10 cellular contexts compared by ENCODE assay signal in genomic region chr17:82913304-82914043, GRCh38.
DNase-seq lines count a peak whose midpoint lies in the region; ATAC-seq, FAIRE-seq and TF ChIP-seq lines count a peak whose summit lies in the region.
"Had no signal": no experiment of that assay in that cellular context is flagged by ENCODE, and none has a peak within 500 bp of the region (broad histone marks: within the 10 kb centered on the region; RNA-seq: fewer than 3 reads in every experiment).

No MANE protein-coding gene starts in this region.

- BruUV-seq in HepG2 (replicated peaks; lab: Mats Ljungman, UMichigan): no TSS peak

- WGBS in HepG2 (ENCODE audit: low lambda C conversion rate): 95% methylated on average over 44 of the region's 44 CpGs

- H3K4me1 Mint-ChIP-seq in stimulated activated effector memory CD8-positive, alpha-beta T cell treated with anti-CD3 and anti-CD28 coated beads, Interleukin-12 subunit alpha, Interleukin-12 subunit beta, amount 100 ng/mL, for 72 hours: peaks cover 38% of the 10 kb centered on the region

- POLR2A ChIA-PET in HepG2 (lab: Yijun Ruan, JAX): interaction anchor here (1.2 kb wide), 1 partner anchor 76 kb away, joined by 3 read pairs; no protein-coding TSS in a partner anchor

- H3K9me3 ChIP-seq in BLaER1 treated with 17β-estradiol and CSF1 and Interleukin-3, amounts not matched to agents 10 nM and 100 nM (replicated peaks in 1 of 11): no peaks in the 10 kb centered on the region
- no peaks in the 10 kb centered on the region for H3K9me3 ChIP-seq in HepG2 (ENCODE audit: low read length)

- H3K27me3 ChIP-seq in BLaER1 treated with 17β-estradiol and CSF1 and Interleukin-3, amounts not matched to agents 10 nM and 100 nM: peaks cover 0 to 8% (median 0%) of the 10 kb centered on the region in 11 experiments; a peak in 2 of 22 replicates
- no peaks in the 10 kb centered on the region for H3K27me3 ChIP-seq in bronchial epithelial cell (ENCODE audit: control insufficient read depth, insufficient read depth, low read length)
- H3K27me3 ChIP-seq in HepG2 (ENCODE audit: control insufficient read depth in 1 of 2, insufficient read depth in 2 of 2, low read length in 2 of 2): no peaks in the 10 kb centered on the region

- H3K4me3 Mint-ChIP-seq in stimulated activated effector memory CD8-positive, alpha-beta T cell treated with anti-CD3 and anti-CD28 coated beads, Interleukin-12 subunit alpha, Interleukin-12 subunit beta, amount 100 ng/mL, for 72 hours: no peak overlapping the region
- H3K4me3 Mint-ChIP-seq: T-helper 2 cell treated with Interferon-gamma antibody and Interleukin-4, amounts not matched to agents 5 μg/mL and 100 μg/mL, for 36 hours had no signal

- in situ Hi-C loops in HepG2 (cut with HindIII; ENCODE audit: extremely low pct_ligation_motif_present, low pct_unique_long_range_greater_than_20kb): no loop called here

- TF ChIP-seq EP300 in HepG2 (IDR thresholded peaks at IDR 0.05; ENCODE audit: low read depth in 2 of 2, low read length in 2 of 2) (no peak), HepG2 (CRISPR knock-in tag; IDR thresholded peaks at IDR 0.05; ENCODE audit: borderline replicate concordance) (no peak)

- H3K36me3 ChIP-seq in BLaER1 treated with 17β-estradiol and CSF1 and Interleukin-3, amounts not matched to agents 10 nM and 100 nM: peaks cover 2 to 36% (median 11%) of the 10 kb centered on the region in 11 experiments; a peak in 18 of 22 replicates
- H3K36me3 ChIP-seq in bronchial epithelial cell (ENCODE audit: control insufficient read depth, insufficient read depth, low read length) (peaks cover 1% of the 10 kb centered on the region), HepG2 (replicated peaks in 1 of 2; ENCODE audit: control insufficient read depth in 1 of 2, insufficient read depth in 2 of 2, low read length in 2 of 2) (peaks cover 8 to 16% of the 10 kb centered on the region in 2 experiments; a peak in 4 of 5 replicates)

- peak; percentile 43 for ATAC-seq in HepG2
- ATAC-seq in GM18909 (IDR thresholded peaks at IDR 0.05; ENCODE audit: poor library complexity, unreplicated experiment): no peak
- ATAC-seq in stimulated activated effector memory CD8-positive, alpha-beta T cell treated with anti-CD3 and anti-CD28 coated beads, Interleukin-12 subunit alpha, Interleukin-12 subunit beta, amount 100 ng/mL, for 72 hours: no peak

- H3K9ac ChIP-seq in BLaER1 treated with 17β-estradiol and CSF1 and Interleukin-3, amounts not matched to agents 10 nM and 100 nM: peak overlapping the region in 8 of 11 experiments; percentile 9 to 69 (median 36); a peak in 8 of 22 replicates
- H3K9ac ChIP-seq in HepG2 (ENCODE audit: insufficient read depth, low read depth, low read length): no peak overlapping the region

- H2AFZ ChIP-seq in HepG2 (ENCODE audit: low read length): no peak overlapping the region

- no peaks in the 10 kb centered on the region for H3K9me3 Mint-ChIP-seq in stimulated activated effector memory CD8-positive, alpha-beta T cell treated with anti-CD3 and anti-CD28 coated beads, Interleukin-12 subunit alpha, Interleukin-12 subunit beta, amount 100 ng/mL, for 72 hours
- H3K9me3 Mint-ChIP-seq: naive B cell; T-helper 2 cell treated with Interferon-gamma antibody and Interleukin-4, amounts not matched to agents 5 μg/mL and 100 μg/mL, for 36 hours had no signal

- peak overlapping the region in 6 of 11 experiments; percentile 3 to 68 (median 56); a peak in 8 of 22 replicates for H3K27ac ChIP-seq in BLaER1 treated with 17β-estradiol and CSF1 and Interleukin-3, amounts not matched to agents 10 nM and 100 nM
- no peak overlapping the region for H3K27ac ChIP-seq in HepG2 (ENCODE audit: extremely low read length, insufficient read depth, low read length)

- peaks cover 90 to 100% (median 100%) of the 10 kb centered on the region in 10 experiments for H3K4me1 ChIP-seq in BLaER1 treated with 17β-estradiol and CSF1 and Interleukin-3, amounts not matched to agents 10 nM and 100 nM
- H3K4me1 ChIP-seq in HepG2 (ENCODE audit: insufficient read depth, low read length): no peaks in the 10 kb centered on the region

- peak overlapping the region in 1 of 10 experiments; percentile 4; a peak in 1 of 20 replicates for H3K4me3 ChIP-seq in BLaER1 treated with 17β-estradiol and CSF1 and Interleukin-3, amounts not matched to agents 10 nM and 100 nM
- H3K4me3 ChIP-seq in bronchial epithelial cell (ENCODE audit: low read depth, low read length) (no peak overlapping the region), HepG2 (replicated peaks in 1 of 3; ENCODE audit: insufficient read depth in 1 of 3, low read depth in 2 of 3, low read length in 3 of 3) (no peak overlapping the region)

- peaks cover 0 to 86% (median 43%) of the 10 kb centered on the region in 11 experiments; a peak in 16 of 22 replicates for H4K20me1 ChIP-seq in BLaER1 treated with 17β-estradiol and CSF1 and Interleukin-3, amounts not matched to agents 10 nM and 100 nM
- H4K20me1 ChIP-seq in HepG2 (ENCODE audit: insufficient read depth, low read length): no peaks in the 10 kb centered on the region

- peak overlapping the region; percentile 81 to 96 (median 90) for H3K4me2 ChIP-seq in BLaER1 treated with 17β-estradiol and CSF1 and Interleukin-3, amounts not matched to agents 10 nM and 100 nM
- no peak overlapping the region for H3K4me2 ChIP-seq in HepG2 (ENCODE audit: low read depth, low read length)

- CTCF ChIA-PET in HepG2 (lab: Yijun Ruan, JAX; ENCODE audit: low intra/inter-chr PET ratio, low total read pairs): interaction anchor here (4.3 kb wide), 1 partner anchor 132 kb away, joined by 21 read pairs; no protein-coding TSS in a partner anchor

- H3K27ac Mint-ChIP-seq in stimulated activated effector memory CD8-positive, alpha-beta T cell treated with anti-CD3 and anti-CD28 coated beads, Interleukin-12 subunit alpha, Interleukin-12 subunit beta, amount 100 ng/mL, for 72 hours: no peak overlapping the region
- H3K27ac Mint-ChIP-seq: T-helper 2 cell treated with Interferon-gamma antibody and Interleukin-4, amounts not matched to agents 5 μg/mL and 100 μg/mL, for 36 hours had no signal

- TF ChIP-seq POLR2A in HepG2 (IDR thresholded peaks at IDR 0.05; ENCODE audit: insufficient read depth in 1 of 2, low read depth in 2 of 2, low read length in 2 of 2): no peak

- TF ChIP-seq RAD21 in HepG2 (CRISPR knock-in tag; IDR thresholded peaks at IDR 0.05): peak; percentile 81

- H3K36me3 Mint-ChIP-seq in stimulated activated effector memory CD8-positive, alpha-beta T cell treated with anti-CD3 and anti-CD28 coated beads, Interleukin-12 subunit alpha, Interleukin-12 subunit beta, amount 100 ng/mL, for 72 hours: peaks cover 22% of the 10 kb centered on the region

- intact Hi-C loops in HepG2 (cut with micrococcal nuclease; ENCODE audit: unreplicated experiment): no loop called here

- no peaks in the 10 kb centered on the region for H3K79me2 ChIP-seq in HepG2 (ENCODE audit: insufficient read depth, low read length)

- DNase-seq in HT-29 (ENCODE audit: low spot score) (peak; percentile 43), bronchial epithelial cell (ENCODE audit: low read depth) (no peak), HepG2 (ENCODE audit: low spot score) (peak; percentile 42), GOT3 (lab: John Stamatoyannopoulos, UW) (no peak), DMS153 (lab: John Stamatoyannopoulos, UW) (no peak)
- no peak for DNase-seq in stimulated activated effector memory CD8-positive, alpha-beta T cell treated with anti-CD3 and anti-CD28 coated beads, Interleukin-12 subunit alpha, Interleukin-12 subunit beta, amount 100 ng/mL, for 72 hours (ENCODE audit: low spot score in 2 of 2)
- DNase-seq: naive B cell had no signal

- FAIRE-seq in bronchial epithelial cell (lab: Jason Lieb, UNC) (no peak), HepG2 (lab: Jason Lieb, UNC) (no peak)

- TF ChIP-seq CTCF in bronchial epithelial cell (IDR thresholded peaks at IDR 0.05; ENCODE audit: insufficient read depth, low read length, severe bottlenecking) (peak; percentile 50), HepG2 (CRISPR knock-in tag; IDR thresholded peaks at IDR 0.05) (peak; percentile 83)

TF ChIP-seq in HepG2, 621 proteins besides CTCF, POLR2A, EP300 and RAD21 (continues in another document):
- peak; percentile 88 for TF ChIP-seq PRPF4 (IDR thresholded peaks at IDR 0.05; ENCODE audit: low read depth, low read length, poor library complexity, severe bottlenecking)
- peak; percentile 58; the same call in 1 of the 2 replicates for TF ChIP-seq HOXA3 (CRISPR knock-in tag; IDR thresholded peaks at IDR 0.05)
- TF ChIP-seq CBFB (CRISPR knock-in tag; IDR thresholded peaks at IDR 0.05): peak; percentile 43; the same call in 1 of the 2 replicates
- TF ChIP-seq ZGPAT (CRISPR knock-in tag; IDR thresholded peaks at IDR 0.05): no peak
- TF ChIP-seq ZNF570 (CRISPR knock-in tag; IDR thresholded peaks at IDR 0.05; ENCODE audit: borderline replicate concordance): no peak

Comparison
In these comparisons a context has a peak if more than half of its experiments do, and no peak if none do; other contexts are left out.
1. DNase-seq: peak in HT-29 (single experiment) and HepG2 (single experiment); none in bronchial epithelial cell (single experiment), stimulated activated effector memory CD8-positive, alpha-beta T cell treated with anti-CD3 and anti-CD28 coated beads, Interleukin-12 subunit alpha, Interleukin-12 subunit beta, amount 100 ng/mL, for 72 hours (0 of 2), GOT3 (single experiment) and DMS153 (single experiment).